ENCODE assay signal across 8 cellular contexts in genomic region chr1:232704694-232705680, GRCh38.
DNase-seq lines count a peak whose midpoint lies in the region; ATAC-seq, FAIRE-seq and TF ChIP-seq lines count a peak whose summit lies in the region.

No MANE protein-coding gene starts in this region.

- H3K4me3 ChIP-seq in endothelial cell of umbilical vein (replicated peaks in 1 of 3; ENCODE audit: insufficient read depth in 1 of 3, low read depth in 1 of 3, low read length in 3 of 3) (no peak overlapping the region), muscle layer of duodenum (ENCODE audit: low read depth in 1 of 2, low read length in 2 of 2) (no peak overlapping the region), WERI-Rb-1 (ENCODE audit: low read depth, low read length) (no peak overlapping the region)

- dilution Hi-C loops in endothelial cell of umbilical vein (cut with MboI; ENCODE audit: extremely low pct_ligation_motif_present, low sequenced_read_pairs), result no loop called here

- no TSS peak for BruUV-seq in endothelial cell of umbilical vein (replicated peaks; lab: Mats Ljungman, UMichigan)

- H3K79me2 ChIP-seq in endothelial cell of umbilical vein (ENCODE audit: control insufficient read depth, insufficient read depth, low read length), result no peaks in the 10 kb centered on the region

- no peak for TF ChIP-seq POLR2A in endothelial cell of umbilical vein (IDR thresholded peaks at IDR 0.05; ENCODE audit: low read depth, low read length)

- TF ChIP-seq CTCF in endothelial cell of umbilical vein (IDR thresholded peaks at IDR 0.05; ENCODE audit: extremely low read depth in 1 of 2, insufficient read depth in 1 of 2, low read depth in 1 of 2, low read length in 2 of 2) (no peak), WERI-Rb-1 (IDR thresholded peaks at IDR 0.05; ENCODE audit: low read depth, low read length) (no peak)

- H3K9ac ChIP-seq in endothelial cell of umbilical vein (replicated peaks; ENCODE audit: extremely low read depth, insufficient read depth, low read length), result no peak overlapping the region

- no peaks in the 10 kb centered on the region for H3K9me1 ChIP-seq in endothelial cell of umbilical vein (replicated peaks; ENCODE audit: control insufficient read depth, extremely low read depth, insufficient read depth, low read length)

- no peaks in the 10 kb centered on the region for H4K20me1 ChIP-seq in endothelial cell of umbilical vein (replicated peaks; ENCODE audit: control insufficient read depth, extremely low read depth, insufficient read depth, low read length)

- CTCF ChIA-PET in endothelial cell of umbilical vein (lab: Charles Lee), result interaction anchor here (0.9 kb wide), 1 partner anchor 29 kb away, joined by 3 read pairs; no protein-coding TSS in a partner anchor

- peak overlapping the region; percentile 92 for H2AFZ ChIP-seq in endothelial cell of umbilical vein (ENCODE audit: low read depth, low read length)

- intact Hi-C loops in endothelial cell of umbilical vein (cut with micrococcal nuclease), result loop anchor here (1.0 kb wide), 1 partner anchor 19 kb away; no protein-coding TSS in a partner anchor

- POLR2A ChIA-PET in endothelial cell of umbilical vein (lab: Charles Lee), result no interaction called here

- H3K4me1 ChIP-seq in endothelial cell of umbilical vein (ENCODE audit: control insufficient read depth, extremely low read depth, insufficient read depth, low read length) (peaks cover 21% of the 10 kb centered on the region), muscle layer of duodenum (ENCODE audit: control insufficient read depth in 1 of 2, insufficient read depth in 2 of 2, low read length in 2 of 2) (peaks cover 9 to 14% of the 10 kb centered on the region in 2 donors)

- H3K27me3 ChIP-seq in endothelial cell of umbilical vein (ENCODE audit: control insufficient read depth in 2 of 2, insufficient read depth in 2 of 2, low read length in 2 of 2), result no peaks in the 10 kb centered on the region
- H3K27me3 ChIP-seq in muscle layer of duodenum (ENCODE audit: low read depth, low read length), result no peaks in the 10 kb centered on the region
- H3K27me3 ChIP-seq in WERI-Rb-1 (ENCODE audit: insufficient read depth, low read depth, severe bottlenecking), result no peaks in the 10 kb centered on the region

- H3K4me2 ChIP-seq in endothelial cell of umbilical vein (ENCODE audit: insufficient read depth, low read length), result peak overlapping the region; percentile 34

- ATAC-seq in GM18519 (IDR thresholded peaks at IDR 0.05; ENCODE audit: low FRiP score, unreplicated experiment), result no peak

- peak; percentile 82 for DNase-seq in GM04503 (ENCODE audit: low read depth)
- peak; percentile 93 for DNase-seq in NCI-H748 (lab: John Stamatoyannopoulos, UW; ENCODE audit: unreplicated experiment)
- peak; percentile 75 for DNase-seq in endothelial cell of umbilical vein (ENCODE audit: low read depth, low spot score)
- no peak for DNase-seq in NCI-H187 (lab: John Stamatoyannopoulos, UW)
- no peak for DNase-seq in WERI-Rb-1
- no peak for DNase-seq in NCI-H2171 (lab: John Stamatoyannopoulos, UW)

- H3K27ac ChIP-seq in endothelial cell of umbilical vein (ENCODE audit: insufficient read depth, low read depth, low read length) (peak overlapping the region; percentile 51), muscle layer of duodenum (ENCODE audit: low read length) (peak overlapping the region; percentile 35), WERI-Rb-1 (no peak overlapping the region)

- H3K9me3 ChIP-seq in endothelial cell of umbilical vein (replicated peaks; ENCODE audit: control insufficient read depth, insufficient read depth, low read length), result no peaks in the 10 kb centered on the region
- no peaks in the 10 kb centered on the region for H3K9me3 ChIP-seq in muscle layer of duodenum (ENCODE audit: control insufficient read depth in 1 of 2, low read length in 2 of 2)
- peaks cover 3% of the 10 kb centered on the region for H3K9me3 ChIP-seq in WERI-Rb-1 (ENCODE audit: severe bottlenecking)

- H3K36me3 ChIP-seq in endothelial cell of umbilical vein (ENCODE audit: control insufficient read depth in 2 of 2, extremely low read depth in 1 of 2, insufficient read depth in 2 of 2, low read length in 2 of 2) (no peaks in the 10 kb centered on the region), muscle layer of duodenum (ENCODE audit: control insufficient read depth in 1 of 2, insufficient read depth in 2 of 2, low read length in 2 of 2) (no peaks in the 10 kb centered on the region), WERI-Rb-1 (no peaks in the 10 kb centered on the region)

- peak; percentile 85 for FAIRE-seq in endothelial cell of umbilical vein (lab: Jason Lieb, UNC)

TF ChIP-seq in endothelial cell of umbilical vein, 7 proteins besides CTCF, POLR2A, EP300 and RAD21:
- TF ChIP-seq FOS (IDR thresholded peaks at IDR 0.05; ENCODE audit: borderline replicate concordance, insufficient read depth, low read length), result peak; percentile 98
- no peak for TF ChIP-seq MYC (IDR thresholded peaks at IDR 0.05; ENCODE audit: low read depth, low read length)
- TF ChIP-seq JUN (IDR thresholded peaks at IDR 0.05; ENCODE audit: borderline replicate concordance, insufficient read depth, insufficient read length, low read depth), result peak; percentile 67
- TF ChIP-seq GATA2 (IDR thresholded peaks at IDR 0.05; ENCODE audit: insufficient read depth, insufficient read length, low read depth, low read length), result no peak
- TF ChIP-seq EZH2 (IDR thresholded peaks at IDR 0.05; ENCODE audit: borderline replicate concordance, low read depth, low read length, severe bottlenecking), result no peak
- TF ChIP-seq POLR2AphosphoS5 (IDR thresholded peaks at IDR 0.05; ENCODE audit: insufficient read depth, low read depth, low read length), result peak; percentile 35
- no peak for TF ChIP-seq MAX (IDR thresholded peaks at IDR 0.05; ENCODE audit: insufficient read depth, insufficient read length)

Comparison
In these comparisons a context has a peak if more than half of its experiments do, and no peak if none do; other contexts are left out.
1. DNase-seq: peak in GM04503 (single experiment), NCI-H748 (single experiment) and endothelial cell of umbilical vein (single experiment); none in NCI-H187 (0 of 2), WERI-Rb-1 (single experiment) and NCI-H2171 (single experiment).